In genomic region chr4:3074078-3074845, GRCh38 we compare ENCODE assay signal across 8 cellular contexts. TPM values are rescaled to one million over a fixed set of nuclear protein-coding genes. Genes with fewer than 3 reads are reported as not detected.
A peak's percentile ranks its signal among the peaks of the same experiment; 100 is the strongest.
DNase-seq lines count a peak whose midpoint lies in the region; ATAC-seq and TF ChIP-seq lines count a peak whose summit lies in the region.

TSS of gene HTT (plus strand) at chr4:3074681. CDS start at chr4:3074826, 145 bp downstream.
TSS of gene HTT-AS (minus strand) at chr4:3074538.

- H3K79me2 ChIP-seq in HCT116 (ENCODE audit: insufficient read depth, low read length) (peaks cover 42% of the 10 kb centered on the region), MM.1S (ENCODE audit: low read length) (peaks cover 42% of the 10 kb centered on the region)

- TF ChIP-seq RAD21 in HCT116 (IDR thresholded peaks at IDR 0.05; ENCODE audit: low read depth) = no peak

- TF ChIP-seq CTCF in HCT116 (IDR thresholded peaks at IDR 0.05 in 2 of 3, conservative IDR thresholded peaks at IDR 0.05 in 1 of 3; ENCODE audit: borderline replicate concordance in 1 of 3, insufficient read depth in 1 of 3, low read depth in 2 of 3, low read length in 2 of 3) = no peak
- TF ChIP-seq CTCF in MM.1S (IDR thresholded peaks at IDR 0.05; ENCODE audit: low read length) = no peak

- CTCF ChIA-PET in HCT116 (lab: Charles Lee) = no interaction called here

- H3K27ac ChIP-seq in HCT116 (ENCODE audit: low read depth, low read length) (peak within 1 kb of the TSS; percentile 83), MM.1S (ENCODE audit: low read length) (peak within 1 kb of the TSS; percentile 71; the same call in 1 of the 2 replicates), stomach smooth muscle (ENCODE audit: low read length) (peak within 1 kb of the TSS; percentile 55)

- H3K4me2 ChIP-seq in HCT116 (ENCODE audit: low read length) = peak within 1 kb of the TSS; percentile 97
- H3K4me2 ChIP-seq in MM.1S (ENCODE audit: low read depth, low read length) = peak within 1 kb of the TSS; percentile 87

- DNase-seq in GF-D8 (lab: John Stamatoyannopoulos, UW) (peak; percentile 76), HCT116 (ENCODE audit: low read depth, low spot score) (peak; percentile 85), MM.1S (peak; percentile 94), SIG-M5 (lab: John Stamatoyannopoulos, UW) (peak; percentile 54), foreskin melanocyte (peak; percentile 91)
- DNase-seq in activated gamma-delta T cell treated with anti-CD3 and anti-CD28 coated beads, Interleukin-2, amount 50 U/mL, for 16 hours (ENCODE audit: low read depth) = peak; percentile 93

- peak; percentile 93 for ATAC-seq in HCT116

- H3K9ac ChIP-seq in HCT116 (ENCODE audit: low read length) (peak within 1 kb of the TSS; percentile 85), MM.1S (ENCODE audit: low read length) (peak within 1 kb of the TSS; percentile 81), stomach smooth muscle (ENCODE audit: low read length in 2 of 2) (peak within 1 kb of the TSS; percentile 84 to 87)

- H3K27me3 ChIP-seq in HCT116 (ENCODE audit: insufficient read depth, low read length) (no peaks in the 10 kb centered on the region), MM.1S (replicated peaks; ENCODE audit: insufficient read depth, low read length) (peaks cover 25% of the 10 kb centered on the region), neuron (ENCODE audit: insufficient read depth, low read length) (no peaks in the 10 kb centered on the region), stomach smooth muscle (ENCODE audit: control insufficient read depth in 1 of 2, insufficient read depth in 2 of 2, low read length in 2 of 2) (no peaks in the 10 kb centered on the region)

- H3K4me3 ChIP-seq in HCT116 (replicated peaks in 1 of 2; ENCODE audit: low read depth in 1 of 2, low read length in 2 of 2) = peak within 1 kb of the TSS; percentile 93 to 95
- peak within 1 kb of the TSS; percentile 91 for H3K4me3 ChIP-seq in MM.1S (ENCODE audit: low read length)
- H3K4me3 ChIP-seq in neuron (ENCODE audit: low read length) = peak within 1 kb of the TSS; percentile 98
- H3K4me3 ChIP-seq in stomach smooth muscle (ENCODE audit: low read length in 2 of 2) = peak within 1 kb of the TSS; percentile 77 to 92

- H3K9me3 ChIP-seq in HCT116 (ENCODE audit: control insufficient read depth in 1 of 2, insufficient read depth in 1 of 2, low read depth in 1 of 2, low read length in 2 of 2) (no peaks in the 10 kb centered on the region), MM.1S (replicated peaks; ENCODE audit: insufficient read depth, low read length) (no peaks in the 10 kb centered on the region), neuron (ENCODE audit: low read length) (no peaks in the 10 kb centered on the region), stomach smooth muscle (ENCODE audit: control insufficient read depth in 2 of 2, low read length in 2 of 2) (no peaks in the 10 kb centered on the region)

- POLR2A ChIA-PET in HCT116 (lab: Charles Lee) = no interaction called here

- H2AFZ ChIP-seq in HCT116 (ENCODE audit: low read depth, low read length, poor library complexity, severe bottlenecking) = peak within 1 kb of the TSS; percentile 96
- H2AFZ ChIP-seq in MM.1S (ENCODE audit: low read length) = peak within 1 kb of the TSS; percentile 99
- peak within 1 kb of the TSS; percentile 87 for H2AFZ ChIP-seq in neuron (ENCODE audit: low read depth, low read length)

- BruUV-seq in HCT116 (replicated peaks; lab: Mats Ljungman, UMichigan) = no TSS peak

- intact Hi-C loops in HCT116 (cut with micrococcal nuclease) = no loop called here

- 0 out of 2 replicates have a peak, but pooled peaks cover 5% of the 10 kb centered on the region for H4K20me1 ChIP-seq in HCT116 (ENCODE audit: insufficient read depth)
- peaks cover 5% of the 10 kb centered on the region; the same call in 1 of the 2 replicates for H4K20me1 ChIP-seq in MM.1S (ENCODE audit: insufficient read depth, low read length)

- H3K9me2 ChIP-seq in HCT116 (ENCODE audit: insufficient read depth) = no peaks in the 10 kb centered on the region
- no peaks in the 10 kb centered on the region for H3K9me2 ChIP-seq in MM.1S (replicated peaks; ENCODE audit: insufficient read depth, low read length)

- peaks cover 4% of the 10 kb centered on the region; the same call in 1 of the 2 replicates for H3F3A ChIP-seq in MM.1S (ENCODE audit: insufficient read depth, low read length)

- H3K36me3 ChIP-seq in HCT116 (ENCODE audit: control insufficient read depth in 1 of 2, insufficient read depth in 2 of 2, low read length in 2 of 2) (no peaks in the 10 kb centered on the region), MM.1S (replicated peaks; ENCODE audit: insufficient read depth, low read length) (no peaks in the 10 kb centered on the region), neuron (ENCODE audit: insufficient read depth, low read length) (no peaks in the 10 kb centered on the region), stomach smooth muscle (ENCODE audit: control insufficient read depth in 2 of 2, insufficient read depth in 2 of 2, low read length in 2 of 2) (no peaks in the 10 kb centered on the region)

- peak; percentile 60 for TF ChIP-seq POLR2A in HCT116 (IDR thresholded peaks at IDR 0.05; ENCODE audit: borderline replicate concordance, extremely low read depth, insufficient read depth, insufficient read length)

- peaks cover 12 to 18% of the 10 kb centered on the region in 2 experiments for H3K4me1 ChIP-seq in HCT116 (ENCODE audit: control insufficient read depth in 1 of 2, insufficient read depth in 2 of 2, low read length in 2 of 2)
- H3K4me1 ChIP-seq in MM.1S (ENCODE audit: low read length) = peaks cover 8% of the 10 kb centered on the region
- peaks cover 23% of the 10 kb centered on the region for H3K4me1 ChIP-seq in neuron (ENCODE audit: insufficient read depth, low read length)
- peaks cover 17% of the 10 kb centered on the region for H3K4me1 ChIP-seq in stomach smooth muscle (ENCODE audit: control insufficient read depth, insufficient read depth, low read length)

- RAD21 ChIA-PET in HCT116 (lab: Charles Lee; ENCODE audit: low non-redundant PET in 1 of 2, low total read pairs in 2 of 2, uncharacterized antibody in 2 of 2, unreplicated experiment in 2 of 2) = no interaction called here

TF ChIP-seq in HCT116, 20 proteins besides CTCF, POLR2A, EP300 and RAD21:
- peak; percentile 43 for TF ChIP-seq ZBTB33 (IDR thresholded peaks at IDR 0.05; ENCODE audit: extremely low read depth, insufficient replicate concordance, low read length)
- TF ChIP-seq EGR1 (IDR thresholded peaks at IDR 0.05; ENCODE audit: low read depth) = peak; percentile 72
- peak; percentile 88 for TF ChIP-seq POLR2AphosphoS5 (IDR thresholded peaks at IDR 0.05; ENCODE audit: low read depth, low read length)
- TF ChIP-seq, protein P1, sequence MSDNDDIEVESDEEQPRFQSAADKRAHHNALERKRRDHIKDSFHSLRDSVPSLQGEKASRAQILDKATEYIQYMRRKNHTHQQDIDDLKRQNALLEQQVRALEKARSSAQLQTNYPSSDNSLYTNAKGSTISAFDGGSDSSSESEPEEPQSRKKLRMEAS (IDR thresholded peaks at IDR 0.05) = peak; percentile 8; the same call in 1 of the 2 replicates
- TF ChIP-seq EZH2 (IDR thresholded peaks at IDR 0.05) = no peak
- TF ChIP-seq ZFX (IDR thresholded peaks at IDR 0.05) = no peak; the same call in 1 of the 2 replicates
- peak; percentile 82; the same call in 1 of the 2 replicates for TF ChIP-seq SP1 (IDR thresholded peaks at IDR 0.05; ENCODE audit: low read depth)
- TF ChIP-seq YY1 (IDR thresholded peaks at IDR 0.05; ENCODE audit: extremely low read depth, insufficient replicate concordance, low read depth, low read length) = peak; percentile 93

RNA-seq across cellular contexts. Expression of gene HTT, which starts in this region (rescaled TPM):
- total RNA-seq in HCT116 (2021; ENCODE audit: unreplicated experiment) = 37.4 TPM
- polyA plus RNA-seq in HCT116 (2012) = 16.5 and 17.1 TPM in 2 replicates

RNA-seq across cellular contexts. Expression of gene HTT-AS, which starts in this region (rescaled TPM):
- total RNA-seq in HCT116 (2021; ENCODE audit: unreplicated experiment) = not detected
- polyA plus RNA-seq in HCT116 (2012) = not detected in 2 replicates

Comparison
In these comparisons a context has a peak if more than half of its experiments do, and no peak if none do; other contexts are left out.
1. Peak in every context shown above with its lines: DNase-seq, ATAC-seq, H3K4me3 ChIP-seq and H3K27ac ChIP-seq.